In genomic region chr7:27182861-27183681, GRCh38 we compare ENCODE assay signal across 9 cellular contexts. TPM values are rescaled to one million over a fixed set of nuclear protein-coding genes. Genes with fewer than 3 reads are reported as not detected.
A peak's percentile ranks its signal among the peaks of the same experiment; 100 is the strongest.
DNase-seq lines count a peak whose midpoint lies in the region; ATAC-seq and TF ChIP-seq lines count a peak whose summit lies in the region.
"Had no signal": no experiment of that assay in that cellular context is flagged by ENCODE, and none has a peak within 500 bp of the region (broad histone marks: within the 10 kb centered on the region; RNA-seq: fewer than 3 reads in every experiment).

No MANE protein-coding gene starts in this region.

- TF ChIP-seq CTCF in VCaP (conservative IDR thresholded peaks at IDR 0.05), result no peak

- peak overlapping the region; percentile 43 for H2BK120ac ChIP-seq in mesenchymal stem cell (ENCODE audit: low read depth, low read length)

- intact Hi-C loops in right cardiac atrium (cut with DNase I) (no loop called here), Right ventricle myocardium superior (cut with DNase I) (no loop called here)

- no peak overlapping the region for H3K4me3 ChIP-seq in right cardiac atrium (ENCODE audit: low read length)
- H3K4me3 ChIP-seq in mesenchymal stem cell (ENCODE audit: insufficient read depth in 1 of 2, low read depth in 1 of 2, low read length in 2 of 2), result peak overlapping the region; percentile 68 to 84
- H3K4me3 ChIP-seq in urinary bladder (ENCODE audit: low read depth, low read length), result peak overlapping the region; percentile 82

- peak overlapping the region in 1 of 2 experiments; percentile 78 for H2BK12ac ChIP-seq in mesenchymal stem cell (ENCODE audit: low read length in 2 of 2)

- peak in 2 of 3 donors; percentile 10 to 36 for DNase-seq in right cardiac atrium
- no peak for DNase-seq in Right ventricle myocardium superior
- DNase-seq in mesenchymal stem cell, result no peak
- no peak for DNase-seq in AML-193 (lab: John Stamatoyannopoulos, UW)
- no peak for DNase-seq in ecto neural progenitor cell (ENCODE audit: low spot score)

- H4K8ac ChIP-seq in mesenchymal stem cell (ENCODE audit: low read length), result peak overlapping the region; percentile 46

- H3K27ac ChIP-seq in right cardiac atrium (ENCODE audit: low read length) (no peak overlapping the region), VCaP (peak overlapping the region; percentile 98), mesenchymal stem cell (ENCODE audit: low read length, poor library complexity, severe bottlenecking) (peak overlapping the region; percentile 70), urinary bladder (ENCODE audit: low read depth) (peak overlapping the region; percentile 63)

- H2AFZ ChIP-seq in mesenchymal stem cell (ENCODE audit: low read depth, low read length), result no peak overlapping the region

- H2BK5ac ChIP-seq in mesenchymal stem cell (ENCODE audit: low read depth, low read length, poor library complexity, severe bottlenecking), result peak overlapping the region; percentile 57

- H3K18ac ChIP-seq in mesenchymal stem cell (ENCODE audit: low read depth in 1 of 2, low read length in 2 of 2), result no peak overlapping the region

- no peaks in the 10 kb centered on the region for H3K9me3 ChIP-seq in right cardiac atrium (ENCODE audit: control insufficient read depth, low read length)
- H3K9me3 ChIP-seq in mesenchymal stem cell (ENCODE audit: control insufficient read depth, low read length), result no peaks in the 10 kb centered on the region

- H3K4ac ChIP-seq in mesenchymal stem cell (ENCODE audit: low read depth in 1 of 2, low read length in 2 of 2), result no peak overlapping the region

- no peak overlapping the region for H3K23ac ChIP-seq in mesenchymal stem cell (ENCODE audit: low read length in 2 of 2)

- H4K91ac ChIP-seq in mesenchymal stem cell (ENCODE audit: low read length), result peak overlapping the region; percentile 58

- H3K4me1 ChIP-seq in right cardiac atrium (ENCODE audit: control insufficient read depth, insufficient read depth, low read length) (peaks cover 2% of the 10 kb centered on the region), mesenchymal stem cell (ENCODE audit: control insufficient read depth, insufficient read depth, low read depth, low read length) (peaks cover 18% of the 10 kb centered on the region), urinary bladder (ENCODE audit: insufficient read depth) (no peaks in the 10 kb centered on the region)

- ATAC-seq in right cardiac atrium, result no peak
- no peak for ATAC-seq in Right ventricle myocardium superior (ENCODE audit: poor library complexity)
- no peak for ATAC-seq in HG02970 (IDR thresholded peaks at IDR 0.05; ENCODE audit: low FRiP score, unreplicated experiment)
- ATAC-seq: activated naive CD4-positive, alpha-beta T cell treated with anti-CD3 and anti-CD28 coated beads, Interleukin-2, amount 50 U/mL, for 72 hours had no signal

- WGBS in right cardiac atrium, result 8% methylated on average over 39 of the region's 39 CpGs
- WGBS in mesenchymal stem cell, result 7% methylated on average over 30 of the region's 39 CpGs
- WGBS in urinary bladder, result 10% methylated on average over 39 of the region's 39 CpGs

- no peak overlapping the region for H3K14ac ChIP-seq in mesenchymal stem cell (ENCODE audit: low read length in 2 of 2)

- H3K36me3 ChIP-seq in mesenchymal stem cell (ENCODE audit: control insufficient read depth in 1 of 2, insufficient read depth in 2 of 2, low read depth in 1 of 2, low read length in 2 of 2) (peaks cover 6 to 13% of the 10 kb centered on the region in 2 experiments), urinary bladder (ENCODE audit: insufficient read depth) (no peaks in the 10 kb centered on the region)

- H3K4me2 ChIP-seq in mesenchymal stem cell (ENCODE audit: low read length, poor library complexity, severe bottlenecking), result peak overlapping the region; percentile 88

- H3K9ac ChIP-seq in mesenchymal stem cell (ENCODE audit: low read length), result peak overlapping the region; percentile 94

- H2BK15ac ChIP-seq in mesenchymal stem cell (ENCODE audit: low read depth, poor library complexity, severe bottlenecking), result no peak overlapping the region

- H3K27me3 ChIP-seq in right cardiac atrium (ENCODE audit: control insufficient read depth, insufficient read depth) (no peaks in the 10 kb centered on the region), mesenchymal stem cell (ENCODE audit: control insufficient read depth in 1 of 2, insufficient read depth in 1 of 2, low read length in 2 of 2) (peaks cover 0 to under 1% of the 10 kb centered on the region in 2 experiments)

- H3K79me1 ChIP-seq in mesenchymal stem cell (replicated peaks; ENCODE audit: low read length, poor library complexity, severe bottlenecking), result no peaks in the 10 kb centered on the region

- H2AK5ac ChIP-seq in mesenchymal stem cell (ENCODE audit: low read length, severe bottlenecking), result peak overlapping the region; percentile 40

RNA-seq across cellular contexts. Expression of gene HOXA11, which starts 2.0 kb away (rescaled TPM):
- total RNA-seq in right cardiac atrium (not detected), Right ventricle myocardium superior (not detected), urinary bladder (9.3 TPM)
- polyA plus RNA-seq in right cardiac atrium (not detected), urinary bladder (39.1 TPM)
- 1.4 TPM for polyA plus RNA-seq in mesenchymal stem cell (2013, experiment 1 of 2)
- 1.3 TPM for polyA plus RNA-seq in mesenchymal stem cell (2013, experiment 2 of 2)
- total RNA-seq: activated naive CD4-positive, alpha-beta T cell treated with anti-CD3 and anti-CD28 coated beads, Interleukin-2, amount 50 U/mL, for 72 hours had no signal

RNA-seq across cellular contexts. Expression of gene HOXA10, which starts 9.0 kb away (rescaled TPM):
- total RNA-seq in right cardiac atrium, result not detected
- not detected for polyA plus RNA-seq in right cardiac atrium
- not detected for total RNA-seq in Right ventricle myocardium superior
- 6.9 TPM for polyA plus RNA-seq in mesenchymal stem cell (2013, experiment 1 of 2)
- 7.1 TPM for polyA plus RNA-seq in mesenchymal stem cell (2013, experiment 2 of 2)
- total RNA-seq in urinary bladder, result 23.2 TPM
- 44.9 TPM for polyA plus RNA-seq in urinary bladder
- total RNA-seq: activated naive CD4-positive, alpha-beta T cell treated with anti-CD3 and anti-CD28 coated beads, Interleukin-2, amount 50 U/mL, for 72 hours had no signal

RNA-seq across cellular contexts. Expression of gene HOXA13, which starts 16.8 kb away (rescaled TPM):
- total RNA-seq in right cardiac atrium (not detected), Right ventricle myocardium superior (not detected), urinary bladder (43.2 TPM)
- polyA plus RNA-seq in right cardiac atrium (not detected), urinary bladder (24.4 TPM)
- not detected for polyA plus RNA-seq in mesenchymal stem cell (2013, experiment 1 of 2)
- not detected for polyA plus RNA-seq in mesenchymal stem cell (2013, experiment 2 of 2)
- total RNA-seq: activated naive CD4-positive, alpha-beta T cell treated with anti-CD3 and anti-CD28 coated beads, Interleukin-2, amount 50 U/mL, for 72 hours had no signal

RNA-seq across cellular contexts. Expression of gene HOXA9, which starts 17.7 kb away (rescaled TPM):
- total RNA-seq in right cardiac atrium (not detected), Right ventricle myocardium superior (not detected), urinary bladder (19.8 TPM)
- polyA plus RNA-seq in right cardiac atrium (not detected), urinary bladder (20.5 TPM)
- 9.8 TPM for polyA plus RNA-seq in mesenchymal stem cell (2013, experiment 1 of 2)
- polyA plus RNA-seq in mesenchymal stem cell (2013, experiment 2 of 2), result 9.8 TPM
- total RNA-seq: activated naive CD4-positive, alpha-beta T cell treated with anti-CD3 and anti-CD28 coated beads, Interleukin-2, amount 50 U/mL, for 72 hours had no signal

RNA-seq across cellular contexts. Expression of gene HOXA7, which starts 26.6 kb away (rescaled TPM):
- total RNA-seq in right cardiac atrium, result not detected
- 0.11 TPM for polyA plus RNA-seq in right cardiac atrium
- total RNA-seq in Right ventricle myocardium superior, result not detected
- 3.1 TPM for polyA plus RNA-seq in mesenchymal stem cell (2013, experiment 1 of 2)
- 3.2 TPM for polyA plus RNA-seq in mesenchymal stem cell (2013, experiment 2 of 2)
- 3.7 TPM for total RNA-seq in urinary bladder
- 14.2 TPM for polyA plus RNA-seq in urinary bladder
- total RNA-seq: activated naive CD4-positive, alpha-beta T cell treated with anti-CD3 and anti-CD28 coated beads, Interleukin-2, amount 50 U/mL, for 72 hours had no signal

Comparison
In these comparisons a context has a peak if more than half of its experiments do, and no peak if none do; other contexts are left out.
1. DNase-seq: peak in right cardiac atrium (2 of 3); none in Right ventricle myocardium superior (single experiment), mesenchymal stem cell (single experiment), AML-193 (0 of 2) and ecto neural progenitor cell (single experiment).
2. RNA of gene HOXA11, which starts 2.0 kb away (total RNA-seq): 9.3 TPM in urinary bladder (single experiment); not detected in right cardiac atrium and not detected in Right ventricle myocardium superior (single experiment); every median in the first group is over 10 times any median in the second.
3. RNA of gene HOXA10, which starts 9.0 kb away (total RNA-seq): 23.2 TPM in urinary bladder (single experiment); not detected in right cardiac atrium and not detected in Right ventricle myocardium superior (single experiment); every median in the first group is over 10 times any median in the second.
4. RNA of gene HOXA13, which starts 16.8 kb away (total RNA-seq): 43.2 TPM in urinary bladder (single experiment); not detected in right cardiac atrium and not detected in Right ventricle myocardium superior (single experiment); every median in the first group is over 10 times any median in the second.